ENCODE assay signal across 8 cellular contexts in the genomic region with DNA sequence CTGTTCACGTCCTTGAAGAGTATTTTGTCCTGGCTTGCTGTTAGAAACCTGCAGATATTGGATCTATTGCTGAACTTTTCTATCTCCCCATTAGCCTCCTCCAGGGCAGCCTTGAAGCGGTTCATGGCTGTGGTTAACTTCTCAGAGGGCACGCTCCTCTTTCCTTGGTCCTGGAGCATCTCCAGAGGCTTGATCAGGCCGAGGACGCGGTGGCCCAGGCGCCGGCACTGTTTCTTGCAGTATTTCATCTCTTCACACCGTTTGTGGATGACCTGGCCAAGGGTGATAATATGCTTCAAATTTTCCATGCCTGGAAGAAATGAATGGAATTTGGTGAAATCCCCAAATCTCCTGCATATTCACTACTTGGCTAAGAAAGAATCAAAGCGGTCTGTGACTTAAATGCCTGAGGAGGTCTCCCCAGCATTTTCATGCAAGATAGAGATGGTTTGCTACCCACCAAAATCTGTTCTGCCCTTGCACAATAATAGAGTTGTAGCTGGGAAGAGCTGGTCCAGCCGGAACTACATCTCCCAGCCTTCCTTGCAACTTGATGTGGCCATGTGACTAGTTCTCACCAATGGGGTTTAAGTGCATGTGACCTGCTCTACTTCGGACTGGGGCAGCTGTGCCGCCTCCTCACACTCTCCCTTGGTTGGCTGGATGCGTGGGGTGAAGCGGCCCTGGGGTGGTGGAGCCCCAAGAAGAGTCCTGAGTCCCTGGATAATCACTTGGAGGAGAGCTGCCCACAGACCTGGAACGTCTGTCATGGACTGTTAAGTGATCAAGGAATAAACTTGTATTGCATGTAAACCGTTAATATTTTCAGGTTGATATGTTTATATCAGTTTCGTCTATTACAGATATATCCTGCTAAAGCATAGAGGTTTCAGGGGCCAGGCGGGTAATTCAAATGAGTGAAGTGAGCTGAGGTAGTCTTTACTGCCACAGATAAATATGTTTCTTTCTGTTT. TPM values are rescaled to one million over a fixed set of nuclear protein-coding genes. Genes with fewer than 3 reads are reported as not detected.
A peak's percentile ranks its signal among the peaks of the same experiment; 100 is the strongest.
DNase-seq lines count a peak whose midpoint lies in the region; ATAC-seq, FAIRE-seq and TF ChIP-seq lines count a peak whose summit lies in the region.

No MANE protein-coding gene starts in this region.

- FAIRE-seq in keratinocyte (lab: Jason Lieb, UNC) = peak; percentile 66

- no peaks in the 10 kb centered on the region for H3K27me3 ChIP-seq in keratinocyte (ENCODE audit: control insufficient read depth, extremely low read depth, insufficient read depth, low read length)

- peak overlapping the region; percentile 14 for H3K4me3 ChIP-seq in AG09309 (ENCODE audit: control insufficient read depth, low read depth, low read length)
- peak overlapping the region; percentile 43 for H3K4me3 ChIP-seq in WI38 (ENCODE audit: low read depth, low read length)
- H3K4me3 ChIP-seq in keratinocyte (ENCODE audit: control insufficient read depth in 2 of 3, extremely low read depth in 1 of 3, insufficient read depth in 2 of 3, low read depth in 1 of 3, low read length in 3 of 3) = peak overlapping the region; percentile 27 to 69 (median 67)

- H3K4me2 ChIP-seq in keratinocyte (ENCODE audit: control insufficient read depth, extremely low read depth, insufficient read depth, low read depth, low read length) = peak overlapping the region; percentile 89

- peak overlapping the region; percentile 38 for H3K27ac ChIP-seq in keratinocyte (ENCODE audit: control insufficient read depth, insufficient read depth, low read length)

- H3K4me1 ChIP-seq in keratinocyte (ENCODE audit: control insufficient read depth, extremely low read depth, insufficient read depth, low read length) = peaks cover 19% of the 10 kb centered on the region

- TF ChIP-seq CTCF in AG09309 (IDR thresholded peaks at IDR 0.05; ENCODE audit: control insufficient read depth, insufficient read depth, low read depth, low read length, missing control alignments) (no peak), WI38 (IDR thresholded peaks at IDR 0.05; ENCODE audit: low read depth, low read length) (no peak), keratinocyte (optimal IDR thresholded peaks at IDR 0.05 in 1 of 3, IDR thresholded peaks at IDR 0.05 in 1 of 3, conservative IDR thresholded peaks at IDR 0.05 in 1 of 3; ENCODE audit: extremely low read depth in 1 of 3, insufficient read depth in 2 of 3, low read length in 3 of 3) (no peak)

- H2AFZ ChIP-seq in keratinocyte (ENCODE audit: control insufficient read depth, low read length) = peak overlapping the region; percentile 94

- DNase-seq in AG09309 (ENCODE audit: low read depth) = peak; percentile 70
- DNase-seq in NCI-H2227 treated with DMSO at 0.1 percent for 48 hours (lab: John Stamatoyannopoulos, UW) = peak; percentile 72
- DNase-seq in cerebellum (ENCODE audit: low spot score) = peak; percentile 53
- DNase-seq in keratinocyte (ENCODE audit: low read depth, low spot score) = peak; percentile 61
- peak; percentile 13 for DNase-seq in stimulated activated CD4-positive, alpha-beta T cell treated with anti-CD3 and anti-CD28 coated beads, Interleukin-12 subunit alpha, Interleukin-12 subunit beta, amount 100 ng/mL, for 4 hours

- H4K20me1 ChIP-seq in keratinocyte (ENCODE audit: control insufficient read depth, extremely low read depth, insufficient read depth, low read length) = peaks cover 3% of the 10 kb centered on the region

- H3K9me1 ChIP-seq in keratinocyte (ENCODE audit: control insufficient read depth, extremely low read depth, insufficient read depth, low read length) = peaks cover 2% of the 10 kb centered on the region

- dilution Hi-C loops in keratinocyte (cut with MboI; ENCODE audit: extremely low pct_ligation_motif_present, low sequenced_read_pairs) = no loop called here

- H3K9ac ChIP-seq in keratinocyte (ENCODE audit: control insufficient read depth, extremely low read depth, insufficient read depth, low read length) = peak overlapping the region; percentile 43

- H3K79me2 ChIP-seq in keratinocyte (ENCODE audit: control insufficient read depth, insufficient read depth, low read length) = peaks cover 11% of the 10 kb centered on the region

- peak; percentile 91 for ATAC-seq in GM18909 (IDR thresholded peaks at IDR 0.05; ENCODE audit: poor library complexity, unreplicated experiment)
- ATAC-seq in HG03135 (IDR thresholded peaks at IDR 0.05; ENCODE audit: unreplicated experiment) = peak; percentile 89

- H3K36me3 ChIP-seq in keratinocyte (ENCODE audit: control insufficient read depth in 2 of 2, extremely low read depth in 1 of 2, insufficient read depth in 2 of 2, low read length in 2 of 2) = peaks cover 11 to 13% of the 10 kb centered on the region in 2 experiments

- no peaks in the 10 kb centered on the region for H3K9me3 ChIP-seq in keratinocyte (ENCODE audit: control insufficient read depth, low read depth, low read length)

RNA-seq across cellular contexts. Expression of a gene that starts 4.9 kb away (rescaled TPM):
- total RNA-seq in cerebellum = 0.91 TPM
- polyA plus RNA-seq in keratinocyte = 6.4 to 12.5 TPM (median 12.4 TPM) in 3 replicates
- 1.1 TPM for polyA plus RNA-seq in keratinocyte (2011; ENCODE audit: low read depth)
- 7.4 and 10.1 TPM in 2 replicates for polyA plus RNA-seq in keratinocyte (2011; cell fraction: cytosol; rRNA removed)
- polyA plus RNA-seq in keratinocyte (2011; cell fraction: nucleus; rRNA removed) = 16.9 and 17.5 TPM in 2 replicates
- 2.0 and 12.6 TPM in 2 replicates for polyA plus RNA-seq in keratinocyte (2012; ENCODE audit: low replicate concordance)
- polyA minus RNA-seq in keratinocyte = 3.8 to 9.7 TPM (median 5.1 TPM) in 3 replicates
- 4.6 TPM for polyA minus RNA-seq in keratinocyte (2011; cell fraction: cytosol; rRNA and poly(A)+ RNA removed)
- polyA minus RNA-seq in keratinocyte (2011; cell fraction: nucleus; rRNA and poly(A)+ RNA removed) = 2.6 and 5.2 TPM in 2 replicates

RNA-seq across cellular contexts. Expression of a gene that starts 29.1 kb away (rescaled TPM):
- 20.4 TPM for total RNA-seq in cerebellum
- polyA plus RNA-seq in keratinocyte = 22.6 to 29.2 TPM (median 25.0 TPM) in 3 replicates
- polyA plus RNA-seq in keratinocyte (2011; ENCODE audit: low read depth) = 14.5 TPM
- 13.5 and 18.0 TPM in 2 replicates for polyA plus RNA-seq in keratinocyte (2011; cell fraction: cytosol; rRNA removed)
- polyA plus RNA-seq in keratinocyte (2011; cell fraction: nucleus; rRNA removed) = 24.2 and 28.9 TPM in 2 replicates
- polyA plus RNA-seq in keratinocyte (2012; ENCODE audit: low replicate concordance) = 7.7 and 17.4 TPM in 2 replicates
- polyA minus RNA-seq in keratinocyte = 50.1 to 73.4 TPM (median 63.8 TPM) in 3 replicates
- 22.4 TPM for polyA minus RNA-seq in keratinocyte (2011; cell fraction: cytosol; rRNA and poly(A)+ RNA removed)
- polyA minus RNA-seq in keratinocyte (2011; cell fraction: nucleus; rRNA and poly(A)+ RNA removed) = 26.2 and 37.7 TPM in 2 replicates

Comparison
In these comparisons a context has a peak if more than half of its experiments do, and no peak if none do; other contexts are left out.
1. Peak in every context shown above with its lines: DNase-seq, ATAC-seq, H3K4me3 ChIP-seq and H3K27ac ChIP-seq.
2. DNase-seq: peak in every context shown above with its lines; median percentile 72 in NCI-H2227 treated with DMSO at 0.1 percent for 48 hours; 70 in AG09309; 61 in keratinocyte; 53 in cerebellum; 13 in stimulated activated CD4-positive, alpha-beta T cell treated with anti-CD3 and anti-CD28 coated beads, Interleukin-12 subunit alpha, Interleukin-12 subunit beta, amount 100 ng/mL, for 4 hours.
3. H3K4me3 ChIP-seq: peak in every context shown above with its lines; median percentile 67 in keratinocyte; 43 in WI38; 14 in AG09309.